ENCODE assay signal across 10 cellular contexts in genomic region chrX:63755892-63756291, GRCh38. TPM values are rescaled to one million over a fixed set of nuclear protein-coding genes. Genes with fewer than 3 reads are reported as not detected.
DNase-seq lines count a peak whose midpoint lies in the region; ATAC-seq, FAIRE-seq and TF ChIP-seq lines count a peak whose summit lies in the region.
"Had no signal": no experiment of that assay in that cellular context is flagged by ENCODE, and none has a peak within 500 bp of the region (broad histone marks: within the 10 kb centered on the region; RNA-seq: fewer than 3 reads in every experiment).

No MANE protein-coding gene starts in this region.

- no peak for TF ChIP-seq RAD21 in HepG2 (CRISPR knock-in tag; IDR thresholded peaks at IDR 0.05)

- H3K36me3 ChIP-seq in PC-3 (ENCODE audit: low read depth, low read length), result no peaks in the 10 kb centered on the region
- no peaks in the 10 kb centered on the region for H3K36me3 ChIP-seq in fibroblast of lung (ENCODE audit: control insufficient read depth, insufficient read depth, low read length)
- H3K36me3 ChIP-seq in transverse colon, result no peaks in the 10 kb centered on the region
- no peaks in the 10 kb centered on the region for H3K36me3 ChIP-seq in HepG2 (replicated peaks in 1 of 2; ENCODE audit: control insufficient read depth in 1 of 2, insufficient read depth in 2 of 2, low read length in 2 of 2)

- H3K9ac ChIP-seq in PC-3 (ENCODE audit: low read length), result no peak overlapping the region
- no peak overlapping the region for H3K9ac ChIP-seq in fibroblast of lung (ENCODE audit: insufficient read depth, low read length)
- no peak overlapping the region for H3K9ac ChIP-seq in HepG2 (ENCODE audit: insufficient read depth, low read depth, low read length)

- H3K4me2 ChIP-seq in PC-3 (ENCODE audit: low read length), result peak overlapping the region; percentile 95
- H3K4me2 ChIP-seq in fibroblast of lung (ENCODE audit: extremely low read depth, insufficient read depth, low read length), result peak overlapping the region; percentile 64
- no peak overlapping the region for H3K4me2 ChIP-seq in HepG2 (ENCODE audit: low read depth, low read length)

- 61% methylated on average over 1 of the region's 1 CpG; no CpG with 5 or more reads in 1 of the 2 donors for WGBS in transverse colon (ENCODE audit: low coverage in 1 of 2), 2 donors
- 100% methylated on average over 1 of the region's 1 CpG for WGBS in HepG2 (ENCODE audit: low lambda C conversion rate)

- H3F3A ChIP-seq in PC-3 (ENCODE audit: low read length, unreplicated experiment), result no peaks in the 10 kb centered on the region

- no peak for TF ChIP-seq CTCF in PC-3 (conservative IDR thresholded peaks at IDR 0.05; ENCODE audit: low read depth, low read length)
- TF ChIP-seq CTCF in fibroblast of lung (conservative IDR thresholded peaks at IDR 0.05 in 1 of 2, IDR thresholded peaks at IDR 0.05 in 1 of 2; ENCODE audit: low read depth in 1 of 2, low read length in 2 of 2), result no peak
- TF ChIP-seq CTCF in transverse colon (IDR thresholded peaks at IDR 0.05), result no peak
- TF ChIP-seq CTCF in HepG2 (CRISPR knock-in tag; IDR thresholded peaks at IDR 0.05), result no peak

- in situ Hi-C loops in transverse colon (cut with MboI; ENCODE audit: low pct_ligation_motif_present in 1 of 4, low pct_unique_long_range_greater_than_20kb in 1 of 4, low sequenced_read_pairs in 3 of 4), result loop anchor here in 1 of 4 donors (25.0 kb wide), 1 partner anchor 194 kb away; no protein-coding TSS in a partner anchor
- in situ Hi-C loops in HepG2 (cut with HindIII; ENCODE audit: extremely low pct_ligation_motif_present, low pct_unique_long_range_greater_than_20kb), result no loop called here

- H3K4me3 Mint-ChIP-seq in activated naive CD4-positive, alpha-beta T cell treated with anti-CD3 and anti-CD28 coated beads for 36 hours, result peak overlapping the region; percentile 90
- no peak overlapping the region for H3K4me3 Mint-ChIP-seq in activated naive CD4-positive, alpha-beta T cell treated with anti-CD3 and anti-CD28 coated beads, Interleukin-2, amount 10 ng/mL, durations not matched to agents 7 days and 5 days

- H3K9me3 ChIP-seq in PC-3 (ENCODE audit: low read length) (no peaks in the 10 kb centered on the region), fibroblast of lung (ENCODE audit: control insufficient read depth, insufficient read depth, low read depth, low read length) (no peaks in the 10 kb centered on the region), transverse colon (no peaks in the 10 kb centered on the region), HepG2 (ENCODE audit: low read length) (no peaks in the 10 kb centered on the region)

- CTCF ChIA-PET in activated naive CD4-positive, alpha-beta T cell treated with anti-CD3 and anti-CD28 coated beads for 36 hours (lab: Charles Lee), result no interaction called here
- CTCF ChIA-PET in activated naive CD4-positive, alpha-beta T cell treated with anti-CD3 and anti-CD28 coated beads, Interleukin-2, amount 10 ng/mL, durations not matched to agents 7 days and 5 days (lab: Charles Lee), result no interaction called here
- CTCF ChIA-PET in PC-3 (lab: Charles Lee) (interaction anchor here (0.8 kb wide), 1 partner anchor 27 kb away, joined by 5 read pairs; no protein-coding TSS in a partner anchor), HepG2 (lab: Yijun Ruan, JAX; ENCODE audit: low intra/inter-chr PET ratio, low total read pairs) (no interaction called here)

- no peak for FAIRE-seq in HepG2 (lab: Jason Lieb, UNC)
- FAIRE-seq: frontal cortex had no signal

- peaks cover 24% of the 10 kb centered on the region for H3K4me1 Mint-ChIP-seq in activated naive CD4-positive, alpha-beta T cell treated with anti-CD3 and anti-CD28 coated beads for 36 hours (ENCODE audit: low read depth)
- H3K4me1 Mint-ChIP-seq in activated naive CD4-positive, alpha-beta T cell treated with anti-CD3 and anti-CD28 coated beads, Interleukin-2, amount 10 ng/mL, durations not matched to agents 7 days and 5 days, result peaks cover 31% of the 10 kb centered on the region

- POLR2A ChIA-PET in PC-3 (lab: Charles Lee; ENCODE audit: unreplicated experiment) (no interaction called here), HepG2 (lab: Yijun Ruan, JAX) (no interaction called here)

- TF ChIP-seq POLR2A in transverse colon (IDR thresholded peaks at IDR 0.05) (no peak), HepG2 (IDR thresholded peaks at IDR 0.05; ENCODE audit: insufficient read depth in 1 of 2, low read depth in 2 of 2, low read length in 2 of 2) (no peak)

- no peak overlapping the region for H3K27ac Mint-ChIP-seq in activated naive CD4-positive, alpha-beta T cell treated with anti-CD3 and anti-CD28 coated beads for 36 hours
- H3K27ac Mint-ChIP-seq in activated naive CD4-positive, alpha-beta T cell treated with anti-CD3 and anti-CD28 coated beads, Interleukin-2, amount 10 ng/mL, durations not matched to agents 7 days and 5 days, result no peak overlapping the region

- H3K27me3 ChIP-seq in PC-3 (ENCODE audit: low read length), result no peaks in the 10 kb centered on the region
- no peaks in the 10 kb centered on the region for H3K27me3 ChIP-seq in fibroblast of lung (ENCODE audit: control insufficient read depth, insufficient read depth, low read length)
- no peaks in the 10 kb centered on the region for H3K27me3 ChIP-seq in transverse colon
- no peaks in the 10 kb centered on the region for H3K27me3 ChIP-seq in HepG2 (ENCODE audit: control insufficient read depth in 1 of 2, insufficient read depth in 2 of 2, low read length in 2 of 2)

- TF ChIP-seq EP300 in transverse colon (IDR thresholded peaks at IDR 0.05; ENCODE audit: low read depth) (no peak), HepG2 (IDR thresholded peaks at IDR 0.05; ENCODE audit: low read depth in 2 of 2, low read length in 2 of 2) (no peak), HepG2 (CRISPR knock-in tag; IDR thresholded peaks at IDR 0.05; ENCODE audit: borderline replicate concordance) (no peak)

- H2AFZ ChIP-seq in PC-3 (ENCODE audit: low read length) (0 out of 2 replicates have a peak overlapping the region, but pooled peaks have one; percentile 62), fibroblast of lung (ENCODE audit: low read length) (peak overlapping the region; percentile 78), HepG2 (ENCODE audit: low read length) (no peak overlapping the region)

- H3K27ac ChIP-seq in PC-3 (ENCODE audit: low read length) (no peak overlapping the region), fibroblast of lung (ENCODE audit: insufficient read depth, low read length) (no peak overlapping the region), transverse colon (peak overlapping the region; percentile 90 to 94 (median 92)), HepG2 (ENCODE audit: extremely low read length, insufficient read depth, low read length) (no peak overlapping the region)

- 0 out of 2 replicates have a peak, but pooled peaks cover 3% of the 10 kb centered on the region for H3K4me1 ChIP-seq in PC-3 (ENCODE audit: insufficient read depth, low read length)
- H3K4me1 ChIP-seq in fibroblast of lung (ENCODE audit: control insufficient read depth, extremely low read depth, insufficient read depth, low read length), result no peaks in the 10 kb centered on the region
- H3K4me1 ChIP-seq in transverse colon, result peaks cover 0 to 20% (median 6%) of the 10 kb centered on the region in 4 donors
- H3K4me1 ChIP-seq in HepG2 (ENCODE audit: insufficient read depth, low read length), result 0 out of 2 replicates have a peak, but pooled peaks cover 5% of the 10 kb centered on the region

- BruUV-seq in PC-3 (replicated peaks; lab: Mats Ljungman, UMichigan), result no TSS peak
- no TSS peak for BruUV-seq in HepG2 (replicated peaks; lab: Mats Ljungman, UMichigan)

- intact Hi-C loops in activated naive CD4-positive, alpha-beta T cell treated with anti-CD3 and anti-CD28 coated beads for 36 hours (cut with micrococcal nuclease), result loop anchor here (1.0 to 10.0 kb wide), 8 partner anchors 10 to 1839 kb away; partner anchors contain the start of genes AMER1, LAS1L, SPIN4 and ZC3H12B
- intact Hi-C loops in PC-3 (cut with micrococcal nuclease), result loop anchor here (2.0 to 5.0 kb wide), 2 partner anchors 404 to 449 kb away; partner anchors contain the start of genes AMER1 and SPIN4
- intact Hi-C loops in transverse colon (cut with DNase I; ENCODE audit: low total_unique reads), result no loop called here
- intact Hi-C loops in HepG2 (cut with micrococcal nuclease; ENCODE audit: unreplicated experiment), result no loop called here

- peaks cover 31% of the 10 kb centered on the region for H3K79me2 ChIP-seq in PC-3 (ENCODE audit: low read length)
- H3K79me2 ChIP-seq in fibroblast of lung (ENCODE audit: control insufficient read depth, insufficient read depth, low read length), result no peaks in the 10 kb centered on the region
- H3K79me2 ChIP-seq in HepG2 (ENCODE audit: insufficient read depth, low read length), result no peaks in the 10 kb centered on the region

- H3K36me3 Mint-ChIP-seq in activated naive CD4-positive, alpha-beta T cell treated with anti-CD3 and anti-CD28 coated beads for 36 hours (ENCODE audit: low read depth), result peaks cover 1% of the 10 kb centered on the region
- H3K36me3 Mint-ChIP-seq in activated naive CD4-positive, alpha-beta T cell treated with anti-CD3 and anti-CD28 coated beads, Interleukin-2, amount 10 ng/mL, durations not matched to agents 7 days and 5 days, result peaks cover 3% of the 10 kb centered on the region

- DNase-seq in activated naive CD4-positive, alpha-beta T cell treated with anti-CD3 and anti-CD28 coated beads for 36 hours, result no peak
- no peak for DNase-seq in activated naive CD4-positive, alpha-beta T cell treated with anti-CD3 and anti-CD28 coated beads, Interleukin-2, amount 10 ng/mL, durations not matched to agents 7 days and 5 days
- no peak for DNase-seq in PC-3
- DNase-seq in fibroblast of lung (ENCODE audit: low read depth in 2 of 2), result no peak
- DNase-seq in transverse colon, result no peak
- no peak for DNase-seq in HepG2 (ENCODE audit: low spot score)
- no peak for DNase-seq in activated CD4-positive, alpha-beta T cell treated with anti-CD3 and anti-CD28 coated beads for 1 hour
- DNase-seq in NCI-H128 (lab: John Stamatoyannopoulos, UW; ENCODE audit: unreplicated experiment), result no peak

- H3K27me3 Mint-ChIP-seq in activated naive CD4-positive, alpha-beta T cell treated with anti-CD3 and anti-CD28 coated beads for 36 hours (ENCODE audit: low read depth), result no peaks in the 10 kb centered on the region
- H3K27me3 Mint-ChIP-seq in activated naive CD4-positive, alpha-beta T cell treated with anti-CD3 and anti-CD28 coated beads, Interleukin-2, amount 10 ng/mL, durations not matched to agents 7 days and 5 days, result no peaks in the 10 kb centered on the region
- H3K27me3 Mint-ChIP-seq: stimulated activated naive CD8-positive, alpha-beta T cell treated with anti-CD3 and anti-CD28 coated beads, Interleukin-15, Interleukin-2, amounts not matched to agents 100 ng/mL and 50 ng/mL, for 24 hours had no signal

- ATAC-seq in PC-3, result no peak
- ATAC-seq in HepG2, result no peak

- H4K20me1 ChIP-seq in PC-3 (ENCODE audit: low read length) (no peaks in the 10 kb centered on the region), fibroblast of lung (ENCODE audit: control insufficient read depth, extremely low read depth, insufficient read depth, low read length) (no peaks in the 10 kb centered on the region), HepG2 (ENCODE audit: insufficient read depth, low read length) (no peaks in the 10 kb centered on the region)

- H3K9me2 ChIP-seq in PC-3 (replicated peaks; ENCODE audit: low read length), result no peaks in the 10 kb centered on the region

- H3K9me3 Mint-ChIP-seq in activated naive CD4-positive, alpha-beta T cell treated with anti-CD3 and anti-CD28 coated beads for 36 hours, result no peaks in the 10 kb centered on the region
- no peaks in the 10 kb centered on the region for H3K9me3 Mint-ChIP-seq in activated naive CD4-positive, alpha-beta T cell treated with anti-CD3 and anti-CD28 coated beads, Interleukin-2, amount 10 ng/mL, durations not matched to agents 7 days and 5 days
- H3K9me3 Mint-ChIP-seq: stimulated activated naive CD8-positive, alpha-beta T cell treated with anti-CD3 and anti-CD28 coated beads, Interleukin-15, Interleukin-2, amounts not matched to agents 100 ng/mL and 50 ng/mL, for 24 hours had no signal

- H3K4me3 ChIP-seq in PC-3 (ENCODE audit: low read length) (peak overlapping the region; percentile 92; the same call in 1 of the 2 replicates), fibroblast of lung (replicated peaks in 1 of 4; ENCODE audit: control extremely low read depth in 1 of 4, insufficient read depth in 1 of 4, low read depth in 3 of 4, low read length in 4 of 4) (peak overlapping the region in 2 of 4 experiments; percentile 69 to 70), transverse colon (peak overlapping the region in 1 of 4 donors; percentile 67), HepG2 (replicated peaks in 1 of 3; ENCODE audit: insufficient read depth in 1 of 3, low read depth in 2 of 3, low read length in 3 of 3) (no peak overlapping the region)

RNA-seq across cellular contexts. Expression of gene ARHGEF9, which starts 29.1 kb away (rescaled TPM):
- 10 to 100 TPM; 12.8 to 15.0 TPM for total RNA-seq in activated naive CD4-positive, alpha-beta T cell treated with anti-CD3 and anti-CD28 coated beads for 36 hours
- total RNA-seq in PC-3 (2014; rRNA removed) (8.3 TPM in 2 replicates), fibroblast of lung (10.3 and 18.5 TPM in 2 replicates), transverse colon (100 to 1,000 TPM in 1 of 4 donors, 10 to 100 TPM in 3; 29.9 to 108 (median 36.9) TPM), HepG2 (2016; rRNA removed; fragmentation: Illumina TruSeq; extraction: Trizol) (1.8 and 2.0 TPM in 2 replicates)
- polyA plus RNA-seq in fibroblast of lung (11.0 and 11.5 TPM in 2 replicates), HepG2 (2011; rRNA removed) (0.67 and 0.91 TPM in 2 replicates)
- polyA plus RNA-seq in fibroblast of lung (2012), result 8.2 and 8.7 TPM in 2 replicates
- 10.7 and 20.6 TPM in 2 replicates for polyA minus RNA-seq in fibroblast of lung (ENCODE audit: low replicate concordance)
- 1.5 and 1.8 TPM in 2 replicates for total RNA-seq in HepG2 (2016; cell fraction: cytosol; rRNA removed; fragmentation: Illumina TruSeq; extraction: Trizol; ENCODE audit: low read depth)
- total RNA-seq in HepG2 (2016; cell fraction: insoluble cytoplasmic fraction; rRNA removed; fragmentation: Illumina TruSeq; extraction: Trizol), result 0.88 and 1.8 TPM in 2 replicates
- total RNA-seq in HepG2 (2016; cell fraction: membrane; rRNA removed; fragmentation: Illumina TruSeq; extraction: Trizol), result 0.80 and 2.1 TPM in 2 replicates
- total RNA-seq in HepG2 (2016; cell fraction: nucleus; rRNA removed; fragmentation: Illumina TruSeq; extraction: Trizol), result 1.3 and 2.9 TPM in 2 replicates
- 0.36 and 0.63 TPM in 2 replicates for polyA plus RNA-seq in HepG2 (2011; cell fraction: cytosol; rRNA removed)
- polyA plus RNA-seq in HepG2 (2011; cell fraction: nucleus; rRNA removed), result 1.00 and 1.4 TPM in 2 replicates
- 0.51 and 1.3 TPM in 2 replicates for polyA plus RNA-seq in HepG2 (2012)
- 0.46 and 0.60 TPM in 2 replicates for polyA plus RNA-seq in HepG2 (2016; cell fraction: cytosol; fragmentation: Illumina TruSeq; extraction: Trizol; ENCODE audit: low read depth)
- 0.85 and 1.3 TPM in 2 replicates for polyA plus RNA-seq in HepG2 (2016; cell fraction: insoluble cytoplasmic fraction; fragmentation: Illumina TruSeq; extraction: Trizol; ENCODE audit: low read depth)
- 0.63 and 0.65 TPM in 2 replicates for polyA plus RNA-seq in HepG2 (2016; cell fraction: membrane; fragmentation: Illumina TruSeq; extraction: Trizol; ENCODE audit: low read depth)
- 2.7 TPM in 2 replicates for polyA plus RNA-seq in HepG2 (2016; cell fraction: nucleus; fragmentation: Illumina TruSeq; extraction: Trizol; ENCODE audit: insufficient read depth, low read depth)
- 0.19 and 2.0 TPM in 2 replicates for polyA minus RNA-seq in HepG2 (2011; rRNA and poly(A)+ RNA removed; ENCODE audit: low replicate concordance)
- 0.30 TPM in 1 of 2 replicates, not detected in the other for polyA minus RNA-seq in HepG2 (2011; cell fraction: cytosol; rRNA and poly(A)+ RNA removed)
- 2.1 and 2.3 TPM in 2 replicates for polyA minus RNA-seq in HepG2 (2011; cell fraction: nucleus; rRNA and poly(A)+ RNA removed)

Comparison
In these comparisons a context has a peak if more than half of its experiments do, and no peak if none do; other contexts are left out.
1. H3K27ac ChIP-seq: peak in transverse colon (4 of 4); none in PC-3 (single experiment), fibroblast of lung (single experiment) and HepG2 (single experiment).
2. intact Hi-C loops: an anchor here in activated naive CD4-positive, alpha-beta T cell treated with anti-CD3 and anti-CD28 coated beads for 36 hours (1.0 to 10.0 kb wide) and PC-3 (2.0 to 5.0 kb wide); none called in transverse colon and HepG2.